Comparison of ENCODE assay signal across 14 cellular contexts in genomic region chr18:77070627-77071026, GRCh38.
DNase-seq lines count a peak whose midpoint lies in the region; ATAC-seq and TF ChIP-seq lines count a peak whose summit lies in the region.
"Had no signal": no experiment of that assay in that cellular context is flagged by ENCODE, and none has a peak within 500 bp of the region (broad histone marks: within the 10 kb centered on the region; RNA-seq: fewer than 3 reads in every experiment).

No MANE protein-coding gene starts in this region.

- H3K4me3 ChIP-seq in mammary epithelial cell (replicated peaks in 1 of 3; ENCODE audit: insufficient read depth in 1 of 3, low read depth in 2 of 3, low read length in 3 of 3), result no peak overlapping the region
- H3K4me3 ChIP-seq: body of pancreas had no signal

- H3K79me2 ChIP-seq in mammary epithelial cell (ENCODE audit: insufficient read depth, low read length), result peaks cover 65% of the 10 kb centered on the region

- H3K9ac ChIP-seq in mammary epithelial cell (ENCODE audit: insufficient read depth, low read length), result no peak overlapping the region

- no peak overlapping the region for H3K4me2 ChIP-seq in mammary epithelial cell (ENCODE audit: insufficient read depth, low read depth, low read length)

- H3K27me3 Mint-ChIP-seq in MCF 10A (ENCODE audit: insufficient read depth, unreplicated experiment), result no peaks in the 10 kb centered on the region
- H3K27me3 Mint-ChIP-seq in T-helper 17 cell, result no peaks in the 10 kb centered on the region
- H3K27me3 Mint-ChIP-seq in immature natural killer cell (ENCODE audit: low read depth in 3 of 3), result peaks cover 0 to 53% (median 53%) of the 10 kb centered on the region in 3 donors
- H3K27me3 Mint-ChIP-seq in type B pancreatic cell, result no peaks in the 10 kb centered on the region
- H3K27me3 Mint-ChIP-seq in stimulated activated naive B cell treated with anti-CD40 and anti-IgM and Interleukin-4, amounts not matched to agents 10 μg/mL and 1 μg/mL and 100 μg/mL, for 72 hours, result no peaks in the 10 kb centered on the region

- TF ChIP-seq CTCF in MCF 10A (IDR thresholded peaks at IDR 0.05; ENCODE audit: unreplicated experiment) (no peak), mammary epithelial cell (conservative IDR thresholded peaks at IDR 0.05 in 1 of 2, IDR thresholded peaks at IDR 0.05 in 1 of 2; ENCODE audit: extremely low read depth in 1 of 2, insufficient read depth in 1 of 2, low read depth in 1 of 2, low read length in 2 of 2) (no peak), type B pancreatic cell (conservative IDR thresholded peaks at IDR 0.05) (no peak)

- peaks cover 37% of the 10 kb centered on the region for H3K4me1 Mint-ChIP-seq in MCF 10A (ENCODE audit: insufficient read depth, unreplicated experiment)
- peaks cover 76% of the 10 kb centered on the region for H3K4me1 Mint-ChIP-seq in T-helper 17 cell
- H3K4me1 Mint-ChIP-seq in immature natural killer cell, result peaks cover 100% of the 10 kb centered on the region in 2 donors
- peaks cover 36% of the 10 kb centered on the region for H3K4me1 Mint-ChIP-seq in type B pancreatic cell (ENCODE audit: unreplicated experiment)
- H3K4me1 Mint-ChIP-seq in stimulated activated naive B cell treated with anti-CD40 and anti-IgM and Interleukin-4, amounts not matched to agents 10 μg/mL and 1 μg/mL and 100 μg/mL, for 72 hours, result peaks cover 44 to 80% of the 10 kb centered on the region in 2 donors

- H3K9me3 Mint-ChIP-seq in MCF 10A (ENCODE audit: unreplicated experiment) (no peaks in the 10 kb centered on the region), immature natural killer cell (no peaks in the 10 kb centered on the region), type B pancreatic cell (no peaks in the 10 kb centered on the region)
- H3K9me3 Mint-ChIP-seq in stimulated activated naive B cell treated with anti-CD40 and anti-IgM and Interleukin-4, amounts not matched to agents 10 μg/mL and 1 μg/mL and 100 μg/mL, for 72 hours, result no peaks in the 10 kb centered on the region

- no peaks in the 10 kb centered on the region for H4K20me1 ChIP-seq in mammary epithelial cell (ENCODE audit: insufficient read depth, low read length)

- in situ Hi-C loops in mammary epithelial cell (cut with MboI; ENCODE audit: low sequenced_read_pairs in 2 of 2), result no loop called here

- H3K27me3 ChIP-seq in mammary epithelial cell (ENCODE audit: insufficient read depth, low read length), result no peaks in the 10 kb centered on the region
- H3K27me3 ChIP-seq: body of pancreas had no signal

- CTCF ChIA-PET in MCF 10A (lab: Yijun Ruan, JAX), result interaction anchor here (4.9 kb wide), 1 partner anchor 141 kb away, joined by 23 read pairs; no protein-coding TSS in a partner anchor
- CTCF ChIA-PET in mammary epithelial cell (lab: Charles Lee; ENCODE audit: low non-redundant PET), result no interaction called here

- dilution Hi-C loops in mammary epithelial cell (cut with HindIII; ENCODE audit: low sequenced_read_pairs), result loop anchor here (5.0 kb wide), 1 partner anchor 42 kb away; no protein-coding TSS in a partner anchor

- BruUV-seq in MCF 10A (replicated peaks; lab: Mats Ljungman, UMichigan) (no TSS peak), mammary epithelial cell (replicated peaks; lab: Mats Ljungman, UMichigan) (no TSS peak)

- H2AFZ ChIP-seq in mammary epithelial cell (ENCODE audit: low read depth, low read length), result no peak overlapping the region

- H3K36me3 Mint-ChIP-seq in MCF 10A (ENCODE audit: insufficient read depth, unreplicated experiment) (no peaks in the 10 kb centered on the region), T-helper 17 cell (ENCODE audit: low read depth) (no peaks in the 10 kb centered on the region), immature natural killer cell (peaks cover 2 to 41% (median 19%) of the 10 kb centered on the region in 3 donors), type B pancreatic cell (no peaks in the 10 kb centered on the region)
- H3K36me3 Mint-ChIP-seq in stimulated activated naive B cell treated with anti-CD40 and anti-IgM and Interleukin-4, amounts not matched to agents 10 μg/mL and 1 μg/mL and 100 μg/mL, for 72 hours, result peaks cover 34 to 55% of the 10 kb centered on the region in 2 donors

- no peak overlapping the region for H3K27ac ChIP-seq in mammary epithelial cell (ENCODE audit: insufficient read depth, low read depth, low read length)

- WGBS in mammary epithelial cell (ENCODE audit: low coverage, missing lambda C conversion rate), result 95% methylated on average over 16 of the region's 16 CpGs

- H3K27ac Mint-ChIP-seq in MCF 10A (ENCODE audit: low read depth, unreplicated experiment) (peak overlapping the region; percentile 83), T-helper 17 cell (peak overlapping the region; percentile 100), immature natural killer cell (peak overlapping the region; percentile 94 to 99 (median 99)), type B pancreatic cell (peak overlapping the region; percentile 80)
- H3K27ac Mint-ChIP-seq in stimulated activated naive B cell treated with anti-CD40 and anti-IgM and Interleukin-4, amounts not matched to agents 10 μg/mL and 1 μg/mL and 100 μg/mL, for 72 hours, result no peak overlapping the region

- intact Hi-C loops in MCF 10A (cut with micrococcal nuclease) (no loop called here), mammary epithelial cell (cut with micrococcal nuclease) (no loop called here)

- H3K4me3 Mint-ChIP-seq in MCF 10A (ENCODE audit: unreplicated experiment) (no peak overlapping the region), T-helper 17 cell (peak overlapping the region; percentile 65), immature natural killer cell (peak overlapping the region; percentile 69 to 91 (median 73)), type B pancreatic cell (no peak overlapping the region)
- H3K4me3 Mint-ChIP-seq in stimulated activated naive B cell treated with anti-CD40 and anti-IgM and Interleukin-4, amounts not matched to agents 10 μg/mL and 1 μg/mL and 100 μg/mL, for 72 hours, result no peak overlapping the region

- no peak for ATAC-seq in T-helper 17 cell
- no peak for ATAC-seq in stimulated activated naive B cell treated with anti-CD40 and anti-IgM and Interleukin-4, amounts not matched to agents 10 μg/mL and 1 μg/mL and 100 μg/mL, for 72 hours (replicated peaks)
- ATAC-seq: body of pancreas had no signal

- H3K9me3 ChIP-seq in mammary epithelial cell (replicated peaks; ENCODE audit: insufficient read depth, low read length) (no peaks in the 10 kb centered on the region), T-helper 17 cell (ENCODE audit: control insufficient read depth, low read length, poor library complexity, severe bottlenecking) (no peaks in the 10 kb centered on the region)
- H3K9me3 ChIP-seq: body of pancreas, thoracic aorta had no signal

- peaks cover 49% of the 10 kb centered on the region for H3K4me1 ChIP-seq in mammary epithelial cell (ENCODE audit: insufficient read depth, low read length)

- H3K36me3 ChIP-seq in mammary epithelial cell (ENCODE audit: insufficient read depth, low read length), result no peaks in the 10 kb centered on the region
- H3K36me3 ChIP-seq: thoracic aorta had no signal

- POLR2A ChIA-PET in MCF 10A (lab: Yijun Ruan, JAX), result interaction anchor here (0.6 to 5.2 kb wide), 5 partner anchors 15 to 141 kb away, joined by 3 to 23 read pairs (median 4); no protein-coding TSS in a partner anchor

- no peak for DNase-seq in MCF 10A (ENCODE audit: unreplicated experiment)
- DNase-seq in mammary epithelial cell, result no peak
- DNase-seq in T-helper 17 cell, result no peak
- DNase-seq in immature natural killer cell, result no peak
- no peak for DNase-seq in type B pancreatic cell (ENCODE audit: extremely low spot score, unreplicated experiment)
- DNase-seq in stimulated activated naive B cell treated with anti-CD40 and anti-IgM and Interleukin-4, amounts not matched to agents 10 μg/mL and 1 μg/mL and 100 μg/mL, for 72 hours, result no peak
- no peak for DNase-seq in DMS 273 treated with DMSO at 0.1 percent for 48 hours (lab: John Stamatoyannopoulos, UW)
- no peak for DNase-seq in NCI-H146 (lab: John Stamatoyannopoulos, UW)
- DNase-seq: body of pancreas, NCI-H1930, NCI-H69, occipital lobe, RPMI8226 had no signal

Comparison
In these comparisons a context has a peak if more than half of its experiments do, and no peak if none do; other contexts are left out.
1. H3K4me3 Mint-ChIP-seq: peak in T-helper 17 cell (single experiment) and immature natural killer cell (5 of 5); none in MCF 10A (single experiment), type B pancreatic cell (single experiment) and stimulated activated naive B cell treated with anti-CD40 and anti-IgM and Interleukin-4, amounts not matched to agents 10 μg/mL and 1 μg/mL and 100 μg/mL, for 72 hours (0 of 2).